ENCODE assay signal across 8 cellular contexts in the genomic region with DNA sequence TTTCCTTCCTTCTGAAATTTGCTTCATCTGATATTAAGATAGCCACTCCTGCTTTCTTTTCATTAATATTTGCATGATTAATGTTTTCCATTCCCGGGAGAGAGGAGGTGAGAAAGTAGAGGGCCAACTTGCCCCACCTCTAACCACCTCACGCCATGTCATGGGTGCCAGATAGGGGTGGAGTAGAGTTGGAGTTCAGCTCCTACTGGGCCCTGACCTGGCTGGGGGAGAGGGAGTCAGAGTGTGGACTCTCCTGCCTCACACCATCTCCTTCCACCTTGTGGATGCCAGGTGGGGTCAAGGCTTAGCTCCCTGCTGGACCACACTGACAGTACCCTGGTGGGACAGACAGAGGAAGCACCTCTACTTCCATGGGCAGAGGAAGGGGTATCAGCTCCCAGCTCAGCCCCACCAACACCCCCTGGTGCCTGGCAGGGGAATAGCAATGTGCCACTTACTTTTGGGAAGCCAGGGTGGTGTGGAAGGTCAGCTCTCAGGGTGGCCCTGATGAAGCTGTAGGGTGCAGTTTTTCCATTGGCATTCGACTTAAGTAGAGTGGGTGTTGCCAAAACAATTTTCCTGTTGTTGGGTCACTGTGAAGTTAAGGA. TPM values are rescaled to one million over a fixed set of nuclear protein-coding genes. Genes with fewer than 3 reads are reported as not detected.
DNase-seq lines count a peak whose midpoint lies in the region; ATAC-seq and TF ChIP-seq lines count a peak whose summit lies in the region.

No MANE protein-coding gene starts in this region.

- H3K9me3 Mint-ChIP-seq in nephron progenitor cell = peaks cover 44% of the 10 kb centered on the region

- no peak for ATAC-seq in HG03432 (IDR thresholded peaks at IDR 0.05; ENCODE audit: unreplicated experiment)

- no peak overlapping the region for H3K4me3 ChIP-seq in esophagus muscularis mucosa

- no peak for TF ChIP-seq POLR2A in esophagus muscularis mucosa (IDR thresholded peaks at IDR 0.05; ENCODE audit: low read depth)

- H3K4me3 Mint-ChIP-seq in nephron progenitor cell = no peak overlapping the region

- TF ChIP-seq CTCF in nephron progenitor cell (IDR thresholded peaks at IDR 0.05) (peak; percentile 17), esophagus muscularis mucosa (IDR thresholded peaks at IDR 0.05) (peak in 1 of 3 experiments; percentile 39)

- no peaks in the 10 kb centered on the region for H3K27me3 ChIP-seq in esophagus muscularis mucosa

- WGBS in esophagus muscularis mucosa = 81% methylated on average over 3 of the region's 3 CpGs

- peaks cover 0 to 12% (median 0%) of the 10 kb centered on the region in 4 donors for H3K9me3 ChIP-seq in esophagus muscularis mucosa

- no peak overlapping the region for H3K27ac Mint-ChIP-seq in nephron progenitor cell

- intact Hi-C loops in esophagus muscularis mucosa (cut with DNase I) = no loop called here

- peaks cover 18 to 41% (median 37%) of the 10 kb centered on the region in 4 donors for H3K36me3 ChIP-seq in esophagus muscularis mucosa

- no peak for TF ChIP-seq EP300 in esophagus muscularis mucosa (IDR thresholded peaks at IDR 0.05)

- DNase-seq in ELF-1 (ENCODE audit: low read depth, low spot score) (peak; percentile 47), NAMALWA (ENCODE audit: low spot score) (peak; percentile 71), nephron progenitor cell (no peak), esophagus muscularis mucosa (ENCODE audit: extremely low spot score) (no peak), NCI-H2227 treated with DMSO at 0.1 percent for 48 hours (lab: John Stamatoyannopoulos, UW) (no peak), AG08395 (ENCODE audit: low spot score) (no peak)
- DNase-seq in activated naive CD4-positive, alpha-beta T cell treated with anti-CD3 and anti-CD28 coated beads, Interleukin-2, amount 50 U/mL, for 16 hours = peak; percentile 40

- H3K27me3 Mint-ChIP-seq in nephron progenitor cell (ENCODE audit: low read depth, poor library complexity) = peaks cover 2% of the 10 kb centered on the region

- no peak overlapping the region for H3K27ac ChIP-seq in esophagus muscularis mucosa (replicated peaks in 1 of 4)

- H3K36me3 Mint-ChIP-seq in nephron progenitor cell (ENCODE audit: low read depth) = peaks cover 73% of the 10 kb centered on the region

- H3K4me1 Mint-ChIP-seq in nephron progenitor cell = peaks cover 5% of the 10 kb centered on the region

- H3K4me1 ChIP-seq in esophagus muscularis mucosa = no peaks in the 10 kb centered on the region

RNA-seq across cellular contexts. Expression of a gene that starts 28.0 kb away (rescaled TPM):
- 10 to 100 TPM in 2 of 4 donors, 1 to 10 TPM in 2; 6.6 to 24.0 (median 14.8) TPM for total RNA-seq in esophagus muscularis mucosa

RNA-seq across cellular contexts. Expression of a gene that starts 44.8 kb away (rescaled TPM):
- total RNA-seq in esophagus muscularis mucosa = not detected

Comparison
In these comparisons a context has a peak if more than half of its experiments do, and no peak if none do; other contexts are left out.
1. DNase-seq: peak in ELF-1 (single experiment), NAMALWA (single experiment) and activated naive CD4-positive, alpha-beta T cell treated with anti-CD3 and anti-CD28 coated beads, Interleukin-2, amount 50 U/mL, for 16 hours (single experiment); none in nephron progenitor cell (single experiment), esophagus muscularis mucosa (single experiment), NCI-H2227 treated with DMSO at 0.1 percent for 48 hours (single experiment) and AG08395 (single experiment).